Comparison of ENCODE assay signal across 24 cellular contexts in the genomic region with DNA sequence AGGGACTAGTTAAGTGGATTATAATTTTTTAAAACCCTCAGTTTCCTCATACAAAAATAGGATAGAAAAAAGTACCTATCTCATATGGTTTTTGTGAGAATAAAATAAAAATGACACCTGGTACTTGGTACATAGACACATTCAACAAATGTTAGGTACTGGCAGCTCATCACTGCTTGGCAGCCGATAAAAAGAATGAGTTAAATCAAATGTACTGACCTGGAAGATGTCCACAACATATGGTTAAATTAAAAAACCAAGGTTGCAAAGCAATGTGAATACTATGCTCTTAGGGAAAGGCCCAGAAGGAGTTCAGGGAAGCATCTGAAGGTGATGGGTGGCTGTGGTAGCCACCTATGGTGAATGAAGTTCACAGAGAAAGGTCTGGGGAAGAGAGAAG.
"Had no signal": no experiment of that assay in that cellular context is flagged by ENCODE, and none has a peak within 500 bp of the region (broad histone marks: within the 10 kb centered on the region; RNA-seq: fewer than 3 reads in every experiment).

No MANE protein-coding gene starts in this region.

- H3K4me1 ChIP-seq: upper lobe of right lung had no signal

- H3K27me3 ChIP-seq: neural progenitor cell, ovary, suprapubic skin, thyroid gland, vagina had no signal

- H3K27ac Mint-ChIP-seq: immature natural killer cell, memory B cell, mesothelial cell of epicardium, natural killer cell, neural progenitor cell had no signal

- H3K4me2 ChIP-seq: neural progenitor cell had no signal

- H3K4me3 Mint-ChIP-seq: immature natural killer cell, memory B cell, mesothelial cell of epicardium, natural killer cell, neural progenitor cell had no signal

- H3K4me3 ChIP-seq: esophagus squamous epithelium, gastroesophageal sphincter, left ventricle myocardium inferior, lower lobe of right lung, neural progenitor cell, ovary, right atrium auricular region, suprapubic skin, thyroid gland, upper lobe of right lung, vagina had no signal

- FAIRE-seq: endometrium, kidney, small intestine had no signal

- H3K36me3 Mint-ChIP-seq: immature natural killer cell, memory B cell, mesothelial cell of epicardium, natural killer cell, neural progenitor cell had no signal

- H3K9me3 ChIP-seq: esophagus squamous epithelium, gastroesophageal sphincter, left ventricle myocardium inferior, lower lobe of right lung, ovary, right atrium auricular region, suprapubic skin, thyroid gland, upper lobe of right lung, vagina had no signal

- H2AFZ ChIP-seq: neural progenitor cell had no signal

- H3K27ac ChIP-seq: esophagus squamous epithelium, gastroesophageal sphincter, left ventricle myocardium inferior, lower lobe of right lung, neural progenitor cell, ovary, right atrium auricular region, suprapubic skin, thyroid gland, upper lobe of right lung, vagina had no signal

- H3K9me3 Mint-ChIP-seq: immature natural killer cell, memory B cell, mesothelial cell of epicardium, natural killer cell, neural progenitor cell had no signal

- DNase-seq: effector memory CD4-positive, alpha-beta T cell; esophagus squamous epithelium; glutamatergic neuron; immature natural killer cell; kidney; left cardiac atrium; left ventricle myocardium inferior; lower lobe of right lung; natural killer cell; nucleus accumbens; ovary; small intestine; stimulated activated CD4-positive, alpha-beta T cell treated with anti-CD3 and anti-CD28 coated beads, Interleukin-2, amount 100 ng/mL, for 48 hours; stimulated activated naive CD4-positive, alpha-beta T cell treated with Interleukin-2 at 50 U/mL for 16 hours; thyroid gland; upper lobe of right lung had no signal

- H3K36me3 ChIP-seq: esophagus squamous epithelium, gastroesophageal sphincter, left ventricle myocardium inferior, lower lobe of right lung, neural progenitor cell, ovary, right atrium auricular region, suprapubic skin, thyroid gland, upper lobe of right lung, vagina had no signal

- ATAC-seq: gastroesophageal sphincter, left cardiac atrium, natural killer cell had no signal

- H3K9ac ChIP-seq: neural progenitor cell had no signal
